ENCODE assay signal across 13 cellular contexts in the genomic region with DNA sequence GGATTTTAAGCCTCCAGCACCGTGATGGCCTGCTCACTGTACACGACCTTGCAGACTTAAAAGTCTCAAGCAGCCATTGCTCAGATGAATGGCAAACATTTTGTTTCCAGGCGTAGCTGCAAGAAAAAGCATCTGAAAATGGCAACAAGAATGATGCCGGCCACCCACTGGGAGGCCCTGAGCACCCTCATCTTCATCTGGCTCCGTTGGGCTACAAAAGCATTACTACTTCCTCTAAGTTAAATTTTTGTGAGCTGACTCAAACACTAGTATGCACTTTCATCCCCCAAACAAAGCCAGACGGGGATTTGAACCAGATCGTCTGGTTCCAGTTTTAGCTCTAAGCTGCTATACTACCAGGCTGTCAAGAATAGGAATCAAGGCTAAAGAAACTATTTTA.
A peak's percentile ranks its signal among the peaks of the same experiment; 100 is the strongest.
DNase-seq lines count a peak whose midpoint lies in the region; TF ChIP-seq lines count a peak whose summit lies in the region.
"Had no signal": no experiment of that assay in that cellular context is flagged by ENCODE, and none has a peak within 500 bp of the region (broad histone marks: within the 10 kb centered on the region; RNA-seq: fewer than 3 reads in every experiment).

No MANE protein-coding gene starts in this region.

- no peak for TF ChIP-seq EP300 in SK-N-SH (IDR thresholded peaks at IDR 0.05; ENCODE audit: borderline replicate concordance in 1 of 2, low read depth in 1 of 2, low read length in 1 of 2)

- DNase-seq in H4 (ENCODE audit: low spot score) = peak; percentile 50
- DNase-seq in SK-N-SH = no peak
- DNase-seq in fibroblast of villous mesenchyme (ENCODE audit: low read depth) = peak; percentile 33
- no peak for DNase-seq in type B pancreatic cell (ENCODE audit: extremely low spot score, unreplicated experiment)
- DNase-seq in cortex of kidney (lab: John Stamatoyannopoulos, UW) = no peak
- DNase-seq in SKM-1 (lab: John Stamatoyannopoulos, UW; ENCODE audit: unreplicated experiment) = no peak
- no peak for DNase-seq in HUDEP-2 (lab: John Stamatoyannopoulos, UW; ENCODE audit: unreplicated experiment in 76 of 76)
- DNase-seq: activated CD8-positive, alpha-beta memory T cell treated with anti-CD3 and anti-CD28 coated beads, Interleukin-2, amount 50 U/mL, for 48 hours; amniotic stem cell; DMS153; NCI-H345; Right ventricle myocardium superior; substantia nigra had no signal

- peak overlapping the region; percentile 65 to 67; a peak in 3 of 4 replicates for H3K27ac ChIP-seq in SK-N-SH (ENCODE audit: low read depth in 2 of 2, low read length in 1 of 2)

- no peak overlapping the region for H3K4me2 ChIP-seq in SK-N-SH

- H4K20me1 ChIP-seq in SK-N-SH (ENCODE audit: insufficient read depth) = no peaks in the 10 kb centered on the region

- H3K4me1 ChIP-seq in SK-N-SH (ENCODE audit: control insufficient read depth in 1 of 2, insufficient read depth in 2 of 2, low read depth in 1 of 2, low read length in 1 of 2) = peaks cover 0 to 25% of the 10 kb centered on the region in 2 experiments; a peak in 2 of 4 replicates

- H3K36me3 ChIP-seq in SK-N-SH (replicated peaks in 1 of 2; ENCODE audit: control insufficient read depth in 1 of 2, insufficient read depth in 2 of 2, low read length in 1 of 2) = no peaks in the 10 kb centered on the region

- no peaks in the 10 kb centered on the region for H3K27me3 ChIP-seq in SK-N-SH (ENCODE audit: insufficient read depth)

- no peak overlapping the region for H3K4me3 Mint-ChIP-seq in type B pancreatic cell

- H3K9me2 ChIP-seq in SK-N-SH = no peaks in the 10 kb centered on the region

- CTCF ChIA-PET in SK-N-SH (lab: Yijun Ruan, JAX) = interaction anchor here (1.0 to 1.6 kb wide), 3 partner anchors 161 to 220 kb away, joined by 3 to 5 read pairs (median 3); no protein-coding TSS in a partner anchor

- H3K4me3 ChIP-seq in SK-N-SH (ENCODE audit: low read depth in 2 of 2, low read length in 1 of 2) (no peak overlapping the region), fibroblast of villous mesenchyme (ENCODE audit: low read depth, low read length) (no peak overlapping the region)

- H3K27me3 Mint-ChIP-seq in type B pancreatic cell = no peaks in the 10 kb centered on the region

- peak overlapping the region; percentile 86 for H3K27ac Mint-ChIP-seq in type B pancreatic cell

- no peaks in the 10 kb centered on the region for H3K36me3 Mint-ChIP-seq in type B pancreatic cell

- TF ChIP-seq CTCF in SK-N-SH (IDR thresholded peaks at IDR 0.05) (no peak), fibroblast of villous mesenchyme (IDR thresholded peaks at IDR 0.05; ENCODE audit: insufficient read depth, low read depth, low read length) (no peak), type B pancreatic cell (conservative IDR thresholded peaks at IDR 0.05) (no peak)

- 43% methylated on average over 7 of the region's 7 CpGs for WGBS in SK-N-SH (ENCODE audit: low lambda C conversion rate)

- no peaks in the 10 kb centered on the region for H3K79me2 ChIP-seq in SK-N-SH (ENCODE audit: insufficient read depth)

- peak overlapping the region; percentile 87 for H2AFZ ChIP-seq in SK-N-SH (ENCODE audit: low read depth)

- H3K9me3 ChIP-seq in SK-N-SH = no peaks in the 10 kb centered on the region

- POLR2A ChIA-PET in SK-N-SH (lab: Yijun Ruan, JAX) = no interaction called here

- no peaks in the 10 kb centered on the region for H3F3A ChIP-seq in SK-N-SH (replicated peaks; ENCODE audit: insufficient read depth)

- TF ChIP-seq RAD21 in SK-N-SH (IDR thresholded peaks at IDR 0.05; ENCODE audit: low read length) = no peak

- no peaks in the 10 kb centered on the region for H3K9me3 Mint-ChIP-seq in type B pancreatic cell

- H3K4me1 Mint-ChIP-seq in type B pancreatic cell (ENCODE audit: unreplicated experiment) = peaks cover 10% of the 10 kb centered on the region

- H3K9ac ChIP-seq in SK-N-SH = no peak overlapping the region

TF ChIP-seq in SK-N-SH, 30 proteins besides CTCF, POLR2A, EP300 and RAD21:
- TF ChIP-seq FOXM1 (IDR thresholded peaks at IDR 0.05; ENCODE audit: low read depth) (no peak), RFX5 (IDR thresholded peaks at IDR 0.05; ENCODE audit: low read length) (no peak), FOSL2 (IDR thresholded peaks at IDR 0.05; ENCODE audit: borderline replicate concordance, low read depth) (peak; percentile 63), TCF12 (IDR thresholded peaks at IDR 0.05) (peak; percentile 69; the same call in 1 of the 2 replicates), NRF1 (IDR thresholded peaks at IDR 0.05; ENCODE audit: low read depth, low read length) (no peak), YY1 (IDR thresholded peaks at IDR 0.05; ENCODE audit: low read depth) (peak; percentile 59; the same call in 1 of the 2 replicates), NFIC (IDR thresholded peaks at IDR 0.05; ENCODE audit: borderline replicate concordance) (peak; percentile 35; the same call in 1 of the 2 replicates), RXRA (IDR thresholded peaks at IDR 0.05; ENCODE audit: borderline replicate concordance, low read depth) (no peak), FOXJ3 (CRISPR knock-in tag; IDR thresholded peaks at IDR 0.05) (no peak), JUND (IDR thresholded peaks at IDR 0.05) (peak; percentile 68), MEF2A (IDR thresholded peaks at IDR 0.05; ENCODE audit: borderline replicate concordance, low read depth) (peak; percentile 51; the same call in 1 of the 2 replicates)
- TF ChIP-seq, protein P1, sequence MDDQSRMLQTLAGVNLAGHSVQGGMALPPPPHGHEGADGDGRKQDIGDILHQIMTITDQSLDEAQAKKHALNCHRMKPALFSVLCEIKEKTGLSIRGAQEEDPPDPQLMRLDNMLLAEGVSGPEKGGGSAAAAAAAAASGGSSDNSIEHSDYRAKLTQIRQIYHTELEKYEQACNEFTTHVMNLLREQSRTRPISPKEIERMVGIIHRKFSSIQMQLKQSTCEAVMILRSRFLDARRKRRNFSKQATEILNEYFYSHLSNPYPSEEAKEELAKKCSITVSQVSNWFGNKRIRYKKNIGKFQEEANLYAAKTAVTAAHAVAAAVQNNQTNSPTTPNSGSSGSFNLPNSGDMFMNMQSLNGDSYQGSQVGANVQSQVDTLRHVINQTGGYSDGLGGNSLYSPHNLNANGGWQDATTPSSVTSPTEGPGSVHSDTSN (IDR thresholded peaks at IDR 0.05) = no peak; the same call in 1 of the 2 replicates
- TF ChIP-seq, protein P2, sequence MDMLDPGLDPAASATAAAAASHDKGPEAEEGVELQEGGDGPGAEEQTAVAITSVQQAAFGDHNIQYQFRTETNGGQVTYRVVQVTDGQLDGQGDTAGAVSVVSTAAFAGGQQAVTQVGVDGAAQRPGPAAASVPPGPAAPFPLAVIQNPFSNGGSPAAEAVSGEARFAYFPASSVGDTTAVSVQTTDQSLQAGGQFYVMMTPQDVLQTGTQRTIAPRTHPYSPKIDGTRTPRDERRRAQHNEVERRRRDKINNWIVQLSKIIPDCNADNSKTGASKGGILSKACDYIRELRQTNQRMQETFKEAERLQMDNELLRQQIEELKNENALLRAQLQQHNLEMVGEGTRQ (IDR thresholded peaks at IDR 0.05; ENCODE audit: borderline replicate concordance, low read depth, low read length) = no peak
- TF ChIP-seq, protein P3, sequence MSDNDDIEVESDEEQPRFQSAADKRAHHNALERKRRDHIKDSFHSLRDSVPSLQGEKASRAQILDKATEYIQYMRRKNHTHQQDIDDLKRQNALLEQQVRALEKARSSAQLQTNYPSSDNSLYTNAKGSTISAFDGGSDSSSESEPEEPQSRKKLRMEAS (IDR thresholded peaks at IDR 0.05; ENCODE audit: low read depth) = no peak
- TF ChIP-seq, protein P4, sequence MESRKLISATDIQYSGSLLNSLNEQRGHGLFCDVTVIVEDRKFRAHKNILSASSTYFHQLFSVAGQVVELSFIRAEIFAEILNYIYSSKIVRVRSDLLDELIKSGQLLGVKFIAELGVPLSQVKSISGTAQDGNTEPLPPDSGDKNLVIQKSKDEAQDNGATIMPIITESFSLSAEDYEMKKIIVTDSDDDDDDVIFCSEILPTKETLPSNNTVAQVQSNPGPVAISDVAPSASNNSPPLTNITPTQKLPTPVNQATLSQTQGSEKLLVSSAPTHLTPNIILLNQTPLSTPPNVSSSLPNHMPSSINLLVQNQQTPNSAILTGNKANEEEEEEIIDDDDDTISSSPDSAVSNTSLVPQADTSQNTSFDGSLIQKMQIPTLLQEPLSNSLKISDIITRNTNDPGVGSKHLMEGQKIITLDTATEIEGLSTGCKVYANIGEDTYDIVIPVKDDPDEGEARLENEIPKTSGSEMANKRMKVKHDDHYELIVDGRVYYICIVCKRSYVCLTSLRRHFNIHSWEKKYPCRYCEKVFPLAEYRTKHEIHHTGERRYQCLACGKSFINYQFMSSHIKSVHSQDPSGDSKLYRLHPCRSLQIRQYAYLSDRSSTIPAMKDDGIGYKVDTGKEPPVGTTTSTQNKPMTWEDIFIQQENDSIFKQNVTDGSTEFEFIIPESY (IDR thresholded peaks at IDR 0.05; ENCODE audit: borderline replicate concordance, low read depth) = no peak

Comparison
In these comparisons a context has a peak if more than half of its experiments do, and no peak if none do; other contexts are left out.
1. DNase-seq: peak in H4 (single experiment) and fibroblast of villous mesenchyme (single experiment); none in SK-N-SH (single experiment), type B pancreatic cell (single experiment), cortex of kidney (single experiment), SKM-1 (single experiment) and HUDEP-2 (0 of 76).